Comparison of ENCODE assay signal across 17 cellular contexts in genomic region chr6:51495016-51495805, GRCh38.
DNase-seq lines count a peak whose midpoint lies in the region; ATAC-seq and TF ChIP-seq lines count a peak whose summit lies in the region.
"Had no signal": no experiment of that assay in that cellular context is flagged by ENCODE, and none has a peak within 500 bp of the region (broad histone marks: within the 10 kb centered on the region; RNA-seq: fewer than 3 reads in every experiment).

No MANE protein-coding gene starts in this region.

- H3K27me3 Mint-ChIP-seq in glutamatergic neuron (ENCODE audit: unreplicated experiment): peaks cover 3% of the 10 kb centered on the region
- H3K27me3 Mint-ChIP-seq: CD4-positive, CD25-positive, alpha-beta regulatory T cell had no signal

- H3K9me3 ChIP-seq in upper lobe of right lung: no peaks in the 10 kb centered on the region
- H3K9me3 ChIP-seq: ovary, Peyer's patch had no signal

- no peak overlapping the region for H3K4me3 ChIP-seq in upper lobe of right lung
- H3K4me3 ChIP-seq: ovary, Peyer's patch had no signal

- no peaks in the 10 kb centered on the region for H3K36me3 ChIP-seq in upper lobe of right lung
- H3K36me3 ChIP-seq: ovary, Peyer's patch had no signal

- intact Hi-C loops in upper lobe of right lung (cut with DNase I): no loop called here

- peak; percentile 41 for ATAC-seq in upper lobe of right lung
- no peak for ATAC-seq in GM21576 (IDR thresholded peaks at IDR 0.05; ENCODE audit: unreplicated experiment)
- ATAC-seq in GM19452 (IDR thresholded peaks at IDR 0.05; ENCODE audit: unreplicated experiment): no peak

- H3K36me3 Mint-ChIP-seq in glutamatergic neuron (ENCODE audit: unreplicated experiment): no peaks in the 10 kb centered on the region
- H3K36me3 Mint-ChIP-seq: CD4-positive, CD25-positive, alpha-beta regulatory T cell had no signal

- H3K4me1 ChIP-seq in upper lobe of right lung: no peaks in the 10 kb centered on the region
- H3K4me1 ChIP-seq: Peyer's patch had no signal

- TF ChIP-seq CTCF in glutamatergic neuron (IDR thresholded peaks at IDR 0.05; ENCODE audit: partially characterized antibody, unreplicated experiment) (no peak), upper lobe of right lung (IDR thresholded peaks at IDR 0.05) (no peak)

- H3K4me3 Mint-ChIP-seq in glutamatergic neuron (ENCODE audit: unreplicated experiment): no peak overlapping the region
- H3K4me3 Mint-ChIP-seq: CD4-positive, CD25-positive, alpha-beta regulatory T cell had no signal

- peaks cover 13% of the 10 kb centered on the region for H3K4me1 Mint-ChIP-seq in glutamatergic neuron (ENCODE audit: low read depth, unreplicated experiment)
- H3K4me1 Mint-ChIP-seq: CD4-positive, CD25-positive, alpha-beta regulatory T cell had no signal

- DNase-seq in NCI-H345 (lab: John Stamatoyannopoulos, UW) (peak; percentile 47), NCI-H345 treated with DMSO at 0.1 percent for 48 hours (lab: John Stamatoyannopoulos, UW; ENCODE audit: unreplicated experiment) (no peak), glutamatergic neuron (peak; percentile 45), middle frontal gyrus (ENCODE audit: extremely low spot score, low spot score) (peak; percentile 10), upper lobe of right lung (no peak)
- DNase-seq in central memory CD4-positive, alpha-beta T cell: no peak
- DNase-seq: 8988T; activated gamma-delta T cell; CD4-positive, CD25-positive, alpha-beta regulatory T cell; Karpas-422; NCI-H1436; NCI-H526 treated with DMSO at 0.1 percent for 48 hours; ovary; Peyer's patch; SW 1271 had no signal

- H3K9me3 Mint-ChIP-seq in glutamatergic neuron (ENCODE audit: unreplicated experiment): peaks cover 3% of the 10 kb centered on the region

- no peaks in the 10 kb centered on the region for H3K27me3 ChIP-seq in upper lobe of right lung
- H3K27me3 ChIP-seq: ovary, Peyer's patch had no signal

- H3K27ac Mint-ChIP-seq in glutamatergic neuron (ENCODE audit: unreplicated experiment): peak overlapping the region; percentile 60
- H3K27ac Mint-ChIP-seq: CD4-positive, CD25-positive, alpha-beta regulatory T cell had no signal

- H3K27ac ChIP-seq in upper lobe of right lung: no peak overlapping the region
- H3K27ac ChIP-seq: ovary, Peyer's patch had no signal

Comparison
In these comparisons a context has a peak if more than half of its experiments do, and no peak if none do; other contexts are left out.
1. DNase-seq: peak in NCI-H345 (single experiment), glutamatergic neuron (single experiment) and middle frontal gyrus (single experiment); none in NCI-H345 treated with DMSO at 0.1 percent for 48 hours (single experiment), upper lobe of right lung (single experiment) and central memory CD4-positive, alpha-beta T cell (single experiment).